In the genomic region with DNA sequence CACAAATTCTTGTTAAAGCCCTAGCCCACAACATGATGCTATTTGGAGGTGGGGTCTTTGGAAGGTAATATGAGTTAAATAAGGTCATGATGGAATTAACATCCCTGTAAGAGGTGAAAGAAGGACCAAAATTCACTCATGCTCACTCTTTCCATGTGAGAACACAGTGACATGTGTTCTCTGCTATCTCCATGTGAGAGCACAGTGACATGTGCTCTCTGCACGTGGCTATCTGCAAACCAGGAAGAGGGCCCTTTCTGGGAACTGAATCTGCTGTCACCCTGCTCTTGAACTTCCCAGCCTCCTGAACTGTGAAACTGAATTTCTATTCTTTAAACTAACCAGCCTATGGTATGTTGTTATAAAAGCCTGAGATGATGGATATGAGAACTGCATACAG, we compare ENCODE assay signal across 2 cellular contexts.
TF ChIP-seq lines count a peak whose summit lies in the region.

No MANE protein-coding gene starts in this region.

TF ChIP-seq in HepG2, 621 proteins besides CTCF, POLR2A, EP300 and RAD21:
- no peak for TF ChIP-seq ZNF317 (CRISPR knock-in tag; IDR thresholded peaks at IDR 0.05)
- TF ChIP-seq, protein P1, sequence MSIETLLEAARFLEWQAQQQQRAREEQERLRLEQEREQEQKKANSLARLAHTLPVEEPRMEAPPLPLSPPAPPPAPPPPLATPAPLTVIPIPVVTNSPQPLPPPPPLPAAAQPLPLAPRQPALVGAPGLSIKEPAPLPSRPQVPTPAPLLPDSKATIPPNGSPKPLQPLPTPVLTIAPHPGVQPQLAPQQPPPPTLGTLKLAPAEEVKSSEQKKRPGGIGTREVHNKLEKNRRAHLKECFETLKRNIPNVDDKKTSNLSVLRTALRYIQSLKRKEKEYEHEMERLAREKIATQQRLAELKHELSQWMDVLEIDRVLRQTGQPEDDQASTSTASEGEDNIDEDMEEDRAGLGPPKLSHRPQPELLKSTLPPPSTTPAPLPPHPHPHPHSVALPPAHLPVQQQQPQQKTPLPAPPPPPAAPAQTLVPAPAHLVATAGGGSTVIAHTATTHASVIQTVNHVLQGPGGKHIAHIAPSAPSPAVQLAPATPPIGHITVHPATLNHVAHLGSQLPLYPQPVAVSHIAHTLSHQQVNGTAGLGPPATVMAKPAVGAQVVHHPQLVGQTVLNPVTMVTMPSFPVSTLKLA (IDR thresholded peaks at IDR 0.05), result peak; percentile 90
- TF ChIP-seq, protein P2, sequence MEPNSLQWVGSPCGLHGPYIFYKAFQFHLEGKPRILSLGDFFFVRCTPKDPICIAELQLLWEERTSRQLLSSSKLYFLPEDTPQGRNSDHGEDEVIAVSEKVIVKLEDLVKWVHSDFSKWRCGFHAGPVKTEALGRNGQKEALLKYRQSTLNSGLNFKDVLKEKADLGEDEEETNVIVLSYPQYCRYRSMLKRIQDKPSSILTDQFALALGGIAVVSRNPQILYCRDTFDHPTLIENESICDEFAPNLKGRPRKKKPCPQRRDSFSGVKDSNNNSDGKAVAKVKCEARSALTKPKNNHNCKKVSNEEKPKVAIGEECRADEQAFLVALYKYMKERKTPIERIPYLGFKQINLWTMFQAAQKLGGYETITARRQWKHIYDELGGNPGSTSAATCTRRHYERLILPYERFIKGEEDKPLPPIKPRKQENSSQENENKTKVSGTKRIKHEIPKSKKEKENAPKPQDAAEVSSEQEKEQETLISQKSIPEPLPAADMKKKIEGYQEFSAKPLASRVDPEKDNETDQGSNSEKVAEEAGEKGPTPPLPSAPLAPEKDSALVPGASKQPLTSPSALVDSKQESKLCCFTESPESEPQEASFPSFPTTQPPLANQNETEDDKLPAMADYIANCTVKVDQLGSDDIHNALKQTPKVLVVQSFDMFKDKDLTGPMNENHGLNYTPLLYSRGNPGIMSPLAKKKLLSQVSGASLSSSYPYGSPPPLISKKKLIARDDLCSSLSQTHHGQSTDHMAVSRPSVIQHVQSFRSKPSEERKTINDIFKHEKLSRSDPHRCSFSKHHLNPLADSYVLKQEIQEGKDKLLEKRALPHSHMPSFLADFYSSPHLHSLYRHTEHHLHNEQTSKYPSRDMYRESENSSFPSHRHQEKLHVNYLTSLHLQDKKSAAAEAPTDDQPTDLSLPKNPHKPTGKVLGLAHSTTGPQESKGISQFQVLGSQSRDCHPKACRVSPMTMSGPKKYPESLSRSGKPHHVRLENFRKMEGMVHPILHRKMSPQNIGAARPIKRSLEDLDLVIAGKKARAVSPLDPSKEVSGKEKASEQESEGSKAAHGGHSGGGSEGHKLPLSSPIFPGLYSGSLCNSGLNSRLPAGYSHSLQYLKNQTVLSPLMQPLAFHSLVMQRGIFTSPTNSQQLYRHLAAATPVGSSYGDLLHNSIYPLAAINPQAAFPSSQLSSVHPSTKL (CRISPR knock-in tag; IDR thresholded peaks at IDR 0.05), result no peak
- TF ChIP-seq, protein P3, sequence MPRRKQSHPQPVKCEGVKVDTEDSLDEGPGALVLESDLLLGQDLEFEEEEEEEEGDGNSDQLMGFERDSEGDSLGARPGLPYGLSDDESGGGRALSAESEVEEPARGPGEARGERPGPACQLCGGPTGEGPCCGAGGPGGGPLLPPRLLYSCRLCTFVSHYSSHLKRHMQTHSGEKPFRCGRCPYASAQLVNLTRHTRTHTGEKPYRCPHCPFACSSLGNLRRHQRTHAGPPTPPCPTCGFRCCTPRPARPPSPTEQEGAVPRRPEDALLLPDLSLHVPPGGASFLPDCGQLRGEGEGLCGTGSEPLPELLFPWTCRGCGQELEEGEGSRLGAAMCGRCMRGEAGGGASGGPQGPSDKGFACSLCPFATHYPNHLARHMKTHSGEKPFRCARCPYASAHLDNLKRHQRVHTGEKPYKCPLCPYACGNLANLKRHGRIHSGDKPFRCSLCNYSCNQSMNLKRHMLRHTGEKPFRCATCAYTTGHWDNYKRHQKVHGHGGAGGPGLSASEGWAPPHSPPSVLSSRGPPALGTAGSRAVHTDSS (CRISPR knock-in tag; conservative IDR thresholded peaks at IDR 0.05), result no peak
- TF ChIP-seq ELF1 (CRISPR knock-in tag; IDR thresholded peaks at IDR 0.05), result no peak
- no peak for TF ChIP-seq TBP (CRISPR knock-in tag; IDR thresholded peaks at IDR 0.05)

TF ChIP-seq in H1, 55 proteins besides CTCF, POLR2A, EP300 and RAD21:
- TF ChIP-seq CBX5 (IDR thresholded peaks at IDR 0.05; ENCODE audit: low read depth, low read length), result no peak
- no peak for TF ChIP-seq CBX8 (IDR thresholded peaks at IDR 0.05; ENCODE audit: borderline replicate concordance, low read depth, low read length)
- TF ChIP-seq TBP (IDR thresholded peaks at IDR 0.05; ENCODE audit: low read depth, low read length), result no peak
- TF ChIP-seq EGR1 (IDR thresholded peaks at IDR 0.05; ENCODE audit: borderline replicate concordance, low read depth, low read length), result no peak
- no peak for TF ChIP-seq CHD2 (IDR thresholded peaks at IDR 0.05; ENCODE audit: low read length)
- no peak for TF ChIP-seq KDM1A (IDR thresholded peaks at IDR 0.05; ENCODE audit: borderline replicate concordance, low read length)
- TF ChIP-seq YY1 (IDR thresholded peaks at IDR 0.05; ENCODE audit: low read depth, low read length), result no peak
- TF ChIP-seq SIX5 (IDR thresholded peaks at IDR 0.05; ENCODE audit: low read depth, low read length), result no peak
- TF ChIP-seq JUN (IDR thresholded peaks at IDR 0.05; ENCODE audit: low read depth, low read length), result no peak
- TF ChIP-seq EZH2 (IDR thresholded peaks at IDR 0.05; ENCODE audit: low read depth, low read length, severe bottlenecking), result no peak
- no peak for TF ChIP-seq ZNF274 (IDR thresholded peaks at IDR 0.05; ENCODE audit: borderline replicate concordance, extremely low read depth, low read length)
- TF ChIP-seq, protein P4, sequence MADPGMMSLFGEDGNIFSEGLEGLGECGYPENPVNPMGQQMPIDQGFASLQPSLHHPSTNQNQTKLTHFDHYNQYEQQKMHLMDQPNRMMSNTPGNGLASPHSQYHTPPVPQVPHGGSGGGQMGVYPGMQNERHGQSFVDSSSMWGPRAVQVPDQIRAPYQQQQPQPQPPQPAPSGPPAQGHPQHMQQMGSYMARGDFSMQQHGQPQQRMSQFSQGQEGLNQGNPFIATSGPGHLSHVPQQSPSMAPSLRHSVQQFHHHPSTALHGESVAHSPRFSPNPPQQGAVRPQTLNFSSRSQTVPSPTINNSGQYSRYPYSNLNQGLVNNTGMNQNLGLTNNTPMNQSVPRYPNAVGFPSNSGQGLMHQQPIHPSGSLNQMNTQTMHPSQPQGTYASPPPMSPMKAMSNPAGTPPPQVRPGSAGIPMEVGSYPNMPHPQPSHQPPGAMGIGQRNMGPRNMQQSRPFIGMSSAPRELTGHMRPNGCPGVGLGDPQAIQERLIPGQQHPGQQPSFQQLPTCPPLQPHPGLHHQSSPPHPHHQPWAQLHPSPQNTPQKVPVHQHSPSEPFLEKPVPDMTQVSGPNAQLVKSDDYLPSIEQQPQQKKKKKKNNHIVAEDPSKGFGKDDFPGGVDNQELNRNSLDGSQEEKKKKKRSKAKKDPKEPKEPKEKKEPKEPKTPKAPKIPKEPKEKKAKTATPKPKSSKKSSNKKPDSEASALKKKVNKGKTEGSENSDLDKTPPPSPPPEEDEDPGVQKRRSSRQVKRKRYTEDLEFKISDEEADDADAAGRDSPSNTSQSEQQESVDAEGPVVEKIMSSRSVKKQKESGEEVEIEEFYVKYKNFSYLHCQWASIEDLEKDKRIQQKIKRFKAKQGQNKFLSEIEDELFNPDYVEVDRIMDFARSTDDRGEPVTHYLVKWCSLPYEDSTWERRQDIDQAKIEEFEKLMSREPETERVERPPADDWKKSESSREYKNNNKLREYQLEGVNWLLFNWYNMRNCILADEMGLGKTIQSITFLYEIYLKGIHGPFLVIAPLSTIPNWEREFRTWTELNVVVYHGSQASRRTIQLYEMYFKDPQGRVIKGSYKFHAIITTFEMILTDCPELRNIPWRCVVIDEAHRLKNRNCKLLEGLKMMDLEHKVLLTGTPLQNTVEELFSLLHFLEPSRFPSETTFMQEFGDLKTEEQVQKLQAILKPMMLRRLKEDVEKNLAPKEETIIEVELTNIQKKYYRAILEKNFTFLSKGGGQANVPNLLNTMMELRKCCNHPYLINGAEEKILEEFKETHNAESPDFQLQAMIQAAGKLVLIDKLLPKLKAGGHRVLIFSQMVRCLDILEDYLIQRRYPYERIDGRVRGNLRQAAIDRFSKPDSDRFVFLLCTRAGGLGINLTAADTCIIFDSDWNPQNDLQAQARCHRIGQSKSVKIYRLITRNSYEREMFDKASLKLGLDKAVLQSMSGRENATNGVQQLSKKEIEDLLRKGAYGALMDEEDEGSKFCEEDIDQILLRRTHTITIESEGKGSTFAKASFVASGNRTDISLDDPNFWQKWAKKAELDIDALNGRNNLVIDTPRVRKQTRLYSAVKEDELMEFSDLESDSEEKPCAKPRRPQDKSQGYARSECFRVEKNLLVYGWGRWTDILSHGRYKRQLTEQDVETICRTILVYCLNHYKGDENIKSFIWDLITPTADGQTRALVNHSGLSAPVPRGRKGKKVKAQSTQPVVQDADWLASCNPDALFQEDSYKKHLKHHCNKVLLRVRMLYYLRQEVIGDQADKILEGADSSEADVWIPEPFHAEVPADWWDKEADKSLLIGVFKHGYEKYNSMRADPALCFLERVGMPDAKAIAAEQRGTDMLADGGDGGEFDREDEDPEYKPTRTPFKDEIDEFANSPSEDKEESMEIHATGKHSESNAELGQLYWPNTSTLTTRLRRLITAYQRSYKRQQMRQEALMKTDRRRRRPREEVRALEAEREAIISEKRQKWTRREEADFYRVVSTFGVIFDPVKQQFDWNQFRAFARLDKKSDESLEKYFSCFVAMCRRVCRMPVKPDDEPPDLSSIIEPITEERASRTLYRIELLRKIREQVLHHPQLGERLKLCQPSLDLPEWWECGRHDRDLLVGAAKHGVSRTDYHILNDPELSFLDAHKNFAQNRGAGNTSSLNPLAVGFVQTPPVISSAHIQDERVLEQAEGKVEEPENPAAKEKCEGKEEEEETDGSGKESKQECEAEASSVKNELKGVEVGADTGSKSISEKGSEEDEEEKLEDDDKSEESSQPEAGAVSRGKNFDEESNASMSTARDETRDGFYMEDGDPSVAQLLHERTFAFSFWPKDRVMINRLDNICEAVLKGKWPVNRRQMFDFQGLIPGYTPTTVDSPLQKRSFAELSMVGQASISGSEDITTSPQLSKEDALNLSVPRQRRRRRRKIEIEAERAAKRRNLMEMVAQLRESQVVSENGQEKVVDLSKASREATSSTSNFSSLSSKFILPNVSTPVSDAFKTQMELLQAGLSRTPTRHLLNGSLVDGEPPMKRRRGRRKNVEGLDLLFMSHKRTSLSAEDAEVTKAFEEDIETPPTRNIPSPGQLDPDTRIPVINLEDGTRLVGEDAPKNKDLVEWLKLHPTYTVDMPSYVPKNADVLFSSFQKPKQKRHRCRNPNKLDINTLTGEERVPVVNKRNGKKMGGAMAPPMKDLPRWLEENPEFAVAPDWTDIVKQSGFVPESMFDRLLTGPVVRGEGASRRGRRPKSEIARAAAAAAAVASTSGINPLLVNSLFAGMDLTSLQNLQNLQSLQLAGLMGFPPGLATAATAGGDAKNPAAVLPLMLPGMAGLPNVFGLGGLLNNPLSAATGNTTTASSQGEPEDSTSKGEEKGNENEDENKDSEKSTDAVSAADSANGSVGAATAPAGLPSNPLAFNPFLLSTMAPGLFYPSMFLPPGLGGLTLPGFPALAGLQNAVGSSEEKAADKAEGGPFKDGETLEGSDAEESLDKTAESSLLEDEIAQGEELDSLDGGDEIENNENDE (IDR thresholded peaks at IDR 0.05; ENCODE audit: insufficient replicate concordance, low read length), result no peak
- no peak for TF ChIP-seq TAF1 (IDR thresholded peaks at IDR 0.05; ENCODE audit: low read depth, low read length)
- no peak for TF ChIP-seq SP4 (IDR thresholded peaks at IDR 0.05; ENCODE audit: low read length)
- TF ChIP-seq MAFK (IDR thresholded peaks at IDR 0.05; ENCODE audit: low read depth, low read length), result no peak
- TF ChIP-seq SP1 (IDR thresholded peaks at IDR 0.05; ENCODE audit: low read depth, low read length), result no peak
- no peak for TF ChIP-seq CREB1 (IDR thresholded peaks at IDR 0.05)
- no peak for TF ChIP-seq JUND (IDR thresholded peaks at IDR 0.05; ENCODE audit: low read length)
- TF ChIP-seq SP2 (IDR thresholded peaks at IDR 0.05; ENCODE audit: low read length), result no peak
- no peak for TF ChIP-seq CTBP2 (IDR thresholded peaks at IDR 0.05; ENCODE audit: borderline replicate concordance, insufficient read depth, insufficient read length, low read length)
